ENCODE assay signal across 1 cellular context in the genomic region with DNA sequence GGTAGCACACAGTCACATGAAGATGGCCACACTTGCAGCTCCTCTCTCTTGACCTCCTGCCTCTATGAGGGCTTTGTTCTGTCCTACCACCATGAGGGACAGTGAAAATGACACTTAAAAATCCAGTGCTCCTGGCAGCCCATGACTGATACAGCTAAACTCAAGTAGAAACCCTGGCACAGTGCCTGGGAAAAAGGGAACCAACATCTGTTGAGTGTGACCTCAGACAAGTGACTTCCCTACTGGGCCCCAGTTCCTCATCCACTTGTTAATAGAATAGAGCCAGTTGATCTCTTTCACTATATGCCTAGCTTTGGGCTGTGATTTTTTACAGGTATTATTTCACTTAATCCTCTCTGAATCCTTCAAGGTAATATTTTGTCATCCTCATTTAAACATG.
A peak's percentile ranks its signal among the peaks of the same experiment; 100 is the strongest.
TF ChIP-seq lines count a peak whose summit lies in the region.

No MANE protein-coding gene starts in this region.

TF ChIP-seq in GM12878, 131 proteins besides CTCF, POLR2A, EP300 and RAD21:
- TF ChIP-seq YY1 (IDR thresholded peaks at IDR 0.05; ENCODE audit: low read depth, low read length), result no peak
- TF ChIP-seq SPI1 (IDR thresholded peaks at IDR 0.05; ENCODE audit: borderline replicate concordance, insufficient read depth, low read depth, low read length), result peak; percentile 81
